In genomic region chr2:150566289-150566688, GRCh38 we compare ENCODE assay signal across 20 cellular contexts.
DNase-seq lines count a peak whose midpoint lies in the region; ATAC-seq, FAIRE-seq and TF ChIP-seq lines count a peak whose summit lies in the region.
"Had no signal": no experiment of that assay in that cellular context is flagged by ENCODE, and none has a peak within 500 bp of the region (broad histone marks: within the 10 kb centered on the region; RNA-seq: fewer than 3 reads in every experiment).

No MANE protein-coding gene starts in this region.

- FAIRE-seq in K562 (lab: Jason Lieb, UNC), result no peak
- FAIRE-seq in RCC 7860 (lab: Jason Lieb, UNC), result no peak
- FAIRE-seq: G401.6, H54 had no signal

- no peaks in the 10 kb centered on the region for H3K9me1 ChIP-seq in K562 (ENCODE audit: control insufficient read depth, insufficient read depth, low read length)

- 1% methylated on average over 3 of the region's 3 CpGs for WGBS in K562 (ENCODE audit: insufficient coverage, low coverage, missing lambda C conversion rate)

- TF ChIP-seq RAD21 in K562 (CRISPR knock-in tag; conservative IDR thresholded peaks at IDR 0.05 in 1 of 2, IDR thresholded peaks at IDR 0.05 in 1 of 2), result no peak

- H3K9ac ChIP-seq in K562 (ENCODE audit: insufficient read depth in 1 of 2, low read depth in 2 of 2, low read length in 2 of 2), result no peak overlapping the region
- H3K9ac ChIP-seq: BLaER1 had no signal

- H3K27me3 Mint-ChIP-seq in GM23338 (ENCODE audit: insufficient read depth, low read depth, poor library complexity), result no peaks in the 10 kb centered on the region
- H3K27me3 Mint-ChIP-seq: CD4-positive, alpha-beta memory T cell; IgD-negative memory B cell had no signal

- TF ChIP-seq CTCF in GM23338 (conservative IDR thresholded peaks at IDR 0.05; ENCODE audit: low read depth in 2 of 2), result no peak
- no peak for TF ChIP-seq CTCF in K562 (IDR thresholded peaks at IDR 0.05 in 2 of 3, conservative IDR thresholded peaks at IDR 0.05 in 1 of 3; ENCODE audit: insufficient read depth in 2 of 3, low read depth in 1 of 3, low read length in 3 of 3)
- TF ChIP-seq CTCF in GM10248 (IDR thresholded peaks at IDR 0.05; ENCODE audit: control extremely low read depth, extremely low read depth, low read depth, missing control alignments), result no peak

- no peaks in the 10 kb centered on the region for H3F3A ChIP-seq in GM23338 (replicated peaks; ENCODE audit: low read depth)

- no peak overlapping the region for H3K4me2 ChIP-seq in GM23338
- H3K4me2 ChIP-seq in K562 (ENCODE audit: insufficient read depth, low read length), result no peak overlapping the region
- H3K4me2 ChIP-seq: BLaER1 had no signal

- POLR2A ChIA-PET in K562 (lab: Yijun Ruan, JAX), result no interaction called here
- POLR2A ChIA-PET in GM10248 (lab: Yijun Ruan, JAX), result no interaction called here

- CTCF ChIA-PET in K562 (lab: Yijun Ruan, JAX; ENCODE audit: low intra/inter-chr PET ratio), result no interaction called here
- CTCF ChIA-PET in GM10248 (lab: Yijun Ruan, JAX), result no interaction called here

- in situ Hi-C loops in K562 (cut with MboI), result no loop called here

- H3K4me3 ChIP-seq in GM23338, result no peak overlapping the region
- no peak overlapping the region for H3K4me3 ChIP-seq in K562
- H3K4me3 ChIP-seq: BLaER1 had no signal

- no peaks in the 10 kb centered on the region; the same call in 1 of the 2 replicates for H3K9me3 ChIP-seq in K562 (replicated peaks; ENCODE audit: control insufficient read depth, insufficient read depth, low read depth, low read length)
- H3K9me3 ChIP-seq: BLaER1 had no signal

- no peak for TF ChIP-seq EP300 in K562 (IDR thresholded peaks at IDR 0.05; ENCODE audit: low read length)

- no peaks in the 10 kb centered on the region for H3K79me2 ChIP-seq in GM23338 (replicated peaks; ENCODE audit: insufficient read depth)
- H3K79me2 ChIP-seq in K562 (ENCODE audit: control insufficient read depth, insufficient read depth, low read length), result no peaks in the 10 kb centered on the region

- no peaks in the 10 kb centered on the region for H3K9me2 ChIP-seq in GM23338 (ENCODE audit: insufficient read depth)

- no peaks in the 10 kb centered on the region; the same call in 2 of the 3 replicates for H3K9me3 Mint-ChIP-seq in GM23338
- H3K9me3 Mint-ChIP-seq: HFFc6 had no signal

- H3K36me3 Mint-ChIP-seq in GM23338 (ENCODE audit: low read depth), result no peaks in the 10 kb centered on the region
- H3K36me3 Mint-ChIP-seq: CD14-positive monocyte; CD4-positive, alpha-beta memory T cell; IgD-negative memory B cell had no signal

- no peak overlapping the region for H3K27ac ChIP-seq in GM23338 (ENCODE audit: low read depth)
- no peak overlapping the region for H3K27ac ChIP-seq in K562 (ENCODE audit: extremely low read depth, low read depth, low read length)
- H3K27ac ChIP-seq: 22Rv1, BLaER1, HL-60 had no signal

- H2AFZ ChIP-seq in GM23338, result peak overlapping the region; percentile 83; the same call in 1 of the 2 replicates
- no peak overlapping the region for H2AFZ ChIP-seq in K562 (ENCODE audit: low read depth, low read length)

- H3K4me3 Mint-ChIP-seq in GM23338, result no peak overlapping the region
- H3K4me3 Mint-ChIP-seq: CD14-positive monocyte; CD4-positive, alpha-beta memory T cell; HFFc6; IgD-negative memory B cell had no signal

- H3K27ac Mint-ChIP-seq in GM23338, result no peak overlapping the region
- H3K27ac Mint-ChIP-seq: CD14-positive monocyte; CD4-positive, alpha-beta memory T cell; HFFc6; IgD-negative memory B cell had no signal

- H3K36me3 ChIP-seq in GM23338 (ENCODE audit: insufficient read depth) (no peaks in the 10 kb centered on the region), K562 (ENCODE audit: control insufficient read depth, insufficient read depth, low read length) (no peaks in the 10 kb centered on the region)
- H3K36me3 ChIP-seq: BLaER1 had no signal

- no peak for TF ChIP-seq POLR2A in K562 (conservative IDR thresholded peaks at IDR 0.05)

- no peaks in the 10 kb centered on the region for H3K27me3 ChIP-seq in GM23338 (ENCODE audit: insufficient read depth)
- no peaks in the 10 kb centered on the region for H3K27me3 ChIP-seq in K562 (ENCODE audit: control insufficient read depth in 2 of 2, insufficient read depth in 2 of 2, low read length in 2 of 2)
- H3K27me3 ChIP-seq: BLaER1 had no signal

- no peak for ATAC-seq in GM23338
- ATAC-seq in K562, result no peak

- intact Hi-C loops in K562 (cut with micrococcal nuclease), result no loop called here

- BruUV-seq in K562 (replicated peaks; lab: Mats Ljungman, UMichigan), result no TSS peak

- H3K4me1 ChIP-seq in GM23338 (ENCODE audit: insufficient read depth), result no peaks in the 10 kb centered on the region
- no peaks in the 10 kb centered on the region for H3K4me1 ChIP-seq in K562 (replicated peaks in 1 of 2; ENCODE audit: control insufficient read depth in 2 of 2, insufficient read depth in 2 of 2, low read length in 2 of 2)
- H3K4me1 ChIP-seq: BLaER1 had no signal

- DNase-seq in DMS 273 (lab: John Stamatoyannopoulos, UW; ENCODE audit: unreplicated experiment) (peak; percentile 4), DMS 273 treated with DMSO at 0.1 percent for 48 hours (lab: John Stamatoyannopoulos, UW) (no peak), GM23338 (ENCODE audit: low spot score) (no peak), K562 (ENCODE audit: extremely low read depth in 1 of 4, low spot score in 3 of 4) (no peak), RCC 7860 (ENCODE audit: low spot score) (no peak), GM10248 (ENCODE audit: extremely low spot score) (no peak)
- DNase-seq in stimulated activated CD4-positive, alpha-beta T cell treated with anti-CD3 and anti-CD28 coated beads, Interleukin-4, amount 100 ng/mL, for 24 hours, result no peak
- DNase-seq: CD4-positive, alpha-beta memory T cell; DMS53; HCEC 1CT; HFFc6; Kasumi-1; KG1 had no signal

- no peaks in the 10 kb centered on the region for H3K4me1 Mint-ChIP-seq in GM23338
- H3K4me1 Mint-ChIP-seq: CD14-positive monocyte; CD4-positive, alpha-beta memory T cell; IgD-negative memory B cell had no signal

- H4K20me1 ChIP-seq in GM23338 (replicated peaks; ENCODE audit: insufficient read depth), result no peaks in the 10 kb centered on the region
- H4K20me1 ChIP-seq in K562 (replicated peaks; ENCODE audit: control insufficient read depth, insufficient read depth, low read length), result no peaks in the 10 kb centered on the region
- H4K20me1 ChIP-seq: BLaER1 had no signal

TF ChIP-seq in GM23338, 12 proteins besides CTCF, POLR2A, EP300 and RAD21:
- TF ChIP-seq JUNB (IDR thresholded peaks at IDR 0.05; ENCODE audit: unreplicated experiment), result no peak
- TF ChIP-seq EZH2phosphoT487 (IDR thresholded peaks at IDR 0.05; ENCODE audit: unreplicated experiment), result no peak
- no peak for TF ChIP-seq ZNF114 (CRISPR knock-in tag; IDR thresholded peaks at IDR 0.05)
- no peak for TF ChIP-seq POLR2AphosphoS5 (IDR thresholded peaks at IDR 0.05; ENCODE audit: low read depth)

TF ChIP-seq in K562, 482 proteins besides CTCF, POLR2A, EP300 and RAD21:
- TF ChIP-seq, protein P1, sequence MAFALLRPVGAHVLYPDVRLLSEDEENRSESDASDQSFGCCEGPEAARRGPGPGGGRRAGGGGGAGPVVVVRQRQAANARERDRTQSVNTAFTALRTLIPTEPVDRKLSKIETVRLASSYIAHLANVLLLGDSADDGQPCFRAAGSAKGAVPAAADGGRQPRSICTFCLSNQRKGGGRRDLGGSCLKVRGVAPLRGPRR (CRISPR knock-in tag; IDR thresholded peaks at IDR 0.05), result no peak
- TF ChIP-seq JUNB (CRISPR knock-in tag; conservative IDR thresholded peaks at IDR 0.05) (peak; percentile 79), ATF1 (CRISPR knock-in tag; IDR thresholded peaks at IDR 0.05) (peak; percentile 17; the same call in 1 of the 2 replicates), ATF1 (tag; IDR thresholded peaks at IDR 0.05) (peak; percentile 60), ZNF57 (CRISPR knock-in tag; IDR thresholded peaks at IDR 0.05) (no peak), JUND (IDR thresholded peaks at IDR 0.05; ENCODE audit: borderline replicate concordance, low read depth, low read length) (no peak), JUND (tag; IDR thresholded peaks at IDR 0.05; ENCODE audit: borderline replicate concordance, low read depth, low read length) (peak; percentile 57; the same call in 1 of the 3 replicates), MTF1 (CRISPR knock-in tag; IDR thresholded peaks at IDR 0.05; ENCODE audit: borderline replicate concordance) (no peak), MAFF (IDR thresholded peaks at IDR 0.05; ENCODE audit: low read length) (no peak), ATF7 (IDR thresholded peaks at IDR 0.05) (peak; percentile 67)
- TF ChIP-seq, protein P2, sequence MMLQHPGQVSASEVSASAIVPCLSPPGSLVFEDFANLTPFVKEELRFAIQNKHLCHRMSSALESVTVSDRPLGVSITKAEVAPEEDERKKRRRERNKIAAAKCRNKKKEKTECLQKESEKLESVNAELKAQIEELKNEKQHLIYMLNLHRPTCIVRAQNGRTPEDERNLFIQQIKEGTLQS (IDR thresholded peaks at IDR 0.05), result peak; percentile 85
- TF ChIP-seq, protein P2 (CRISPR knock-in tag; conservative IDR thresholded peaks at IDR 0.05), result no peak
TF ChIP-seq in K562: peak in this region for 5.
